9 cellular contexts compared by ENCODE assay signal in genomic region chr13:60230593-60230992, GRCh38.
DNase-seq lines count a peak whose midpoint lies in the region; ATAC-seq, FAIRE-seq and TF ChIP-seq lines count a peak whose summit lies in the region.
"Had no signal": no experiment of that assay in that cellular context is flagged by ENCODE, and none has a peak within 500 bp of the region (broad histone marks: within the 10 kb centered on the region; RNA-seq: fewer than 3 reads in every experiment).

No MANE protein-coding gene starts in this region.

- H3K4me2 ChIP-seq in astrocyte (ENCODE audit: low read length), result peak overlapping the region; percentile 9
- peak overlapping the region; percentile 79 for H3K4me2 ChIP-seq in smooth muscle cell

- no peaks in the 10 kb centered on the region for H3K9me3 Mint-ChIP-seq in activated naive CD8-positive, alpha-beta T cell treated with anti-CD3 and anti-CD28 coated beads, Interleukin-2, amount 50 U/mL, for 24 hours
- H3K9me3 Mint-ChIP-seq in activated naive CD8-positive, alpha-beta T cell treated with anti-CD3 and anti-CD28 coated beads for 36 hours, result no peaks in the 10 kb centered on the region
- H3K9me3 Mint-ChIP-seq in astrocyte (ENCODE audit: unreplicated experiment), result no peaks in the 10 kb centered on the region
- H3K9me3 Mint-ChIP-seq in CD8-positive, alpha-beta memory T cell, result no peaks in the 10 kb centered on the region

- H2AFZ ChIP-seq in astrocyte (ENCODE audit: low read depth, low read length) (no peak overlapping the region), smooth muscle cell (ENCODE audit: low read depth) (peak overlapping the region; percentile 52)

- H3K36me3 ChIP-seq in astrocyte (ENCODE audit: insufficient read depth, low read length), result no peaks in the 10 kb centered on the region
- H3K36me3 ChIP-seq in smooth muscle cell (ENCODE audit: low read depth), result no peaks in the 10 kb centered on the region
- no peaks in the 10 kb centered on the region for H3K36me3 ChIP-seq in uterus
- H3K36me3 ChIP-seq in CD8-positive, alpha-beta memory T cell (ENCODE audit: insufficient read depth, low read length), result no peaks in the 10 kb centered on the region
- H3K36me3 ChIP-seq: esophagus muscularis mucosa had no signal

- H3K4me3 Mint-ChIP-seq in activated naive CD8-positive, alpha-beta T cell treated with anti-CD3 and anti-CD28 coated beads, Interleukin-2, amount 50 U/mL, for 24 hours, result no peak overlapping the region
- H3K4me3 Mint-ChIP-seq in activated naive CD8-positive, alpha-beta T cell treated with anti-CD3 and anti-CD28 coated beads for 36 hours, result no peak overlapping the region
- H3K4me3 Mint-ChIP-seq in astrocyte (ENCODE audit: unreplicated experiment), result no peak overlapping the region
- H3K4me3 Mint-ChIP-seq in CD8-positive, alpha-beta memory T cell, result no peak overlapping the region

- H3K9ac ChIP-seq in astrocyte (ENCODE audit: low read length) (no peak overlapping the region), smooth muscle cell (ENCODE audit: low read depth) (peak overlapping the region; percentile 46)

- WGBS in smooth muscle cell (ENCODE audit: low lambda C conversion rate), result 5% methylated on average over 3 of the region's 3 CpGs

- peak; percentile 31 for ATAC-seq in activated naive CD8-positive, alpha-beta T cell treated with anti-CD3 and anti-CD28 coated beads, Interleukin-2, amount 50 U/mL, for 24 hours
- ATAC-seq in HG03066 (IDR thresholded peaks at IDR 0.05; ENCODE audit: low read depth, unreplicated experiment), result peak; percentile 64

- H4K20me1 ChIP-seq in astrocyte (ENCODE audit: insufficient read depth, low read length) (no peaks in the 10 kb centered on the region), smooth muscle cell (ENCODE audit: low read depth) (no peaks in the 10 kb centered on the region)

- H3K9me3 ChIP-seq in astrocyte (ENCODE audit: insufficient read depth, low read depth, low read length) (no peaks in the 10 kb centered on the region), smooth muscle cell (replicated peaks; ENCODE audit: low read depth) (no peaks in the 10 kb centered on the region), uterus (no peaks in the 10 kb centered on the region)
- no peaks in the 10 kb centered on the region for H3K9me3 ChIP-seq in CD8-positive, alpha-beta memory T cell (ENCODE audit: low read length)
- H3K9me3 ChIP-seq: esophagus muscularis mucosa had no signal

- H3K4me3 ChIP-seq in astrocyte (ENCODE audit: insufficient read depth, low read depth, low read length) (no peak overlapping the region), smooth muscle cell (peak overlapping the region; percentile 16), uterus (no peak overlapping the region)
- no peak overlapping the region for H3K4me3 ChIP-seq in CD8-positive, alpha-beta memory T cell (ENCODE audit: low read length)
- H3K4me3 ChIP-seq: esophagus muscularis mucosa had no signal

- intact Hi-C loops in uterus (cut with DNase I; ENCODE audit: low total_unique reads), result no loop called here

- TF ChIP-seq CTCF in astrocyte (IDR thresholded peaks at IDR 0.05; ENCODE audit: insufficient read depth, low read depth, low read length), result no peak
- no peak for TF ChIP-seq CTCF in smooth muscle cell (IDR thresholded peaks at IDR 0.05; ENCODE audit: borderline replicate concordance, insufficient read depth, poor library complexity, severe bottlenecking)
- no peak for TF ChIP-seq CTCF in uterus (IDR thresholded peaks at IDR 0.05)

- DNase-seq in activated naive CD8-positive, alpha-beta T cell treated with anti-CD3 and anti-CD28 coated beads, Interleukin-2, amount 50 U/mL, for 24 hours, result no peak
- no peak for DNase-seq in activated naive CD8-positive, alpha-beta T cell treated with anti-CD3 and anti-CD28 coated beads for 36 hours
- DNase-seq in astrocyte (ENCODE audit: low read depth) (peak; percentile 80), smooth muscle cell (lab: John Stamatoyannopoulos, UW; ENCODE audit: unreplicated experiment) (no peak), uterus (no peak), globus pallidus (ENCODE audit: low spot score) (no peak)
- DNase-seq in CD8-positive, alpha-beta memory T cell, result no peak

- H3K27me3 Mint-ChIP-seq in activated naive CD8-positive, alpha-beta T cell treated with anti-CD3 and anti-CD28 coated beads, Interleukin-2, amount 50 U/mL, for 24 hours, result peaks cover 10% of the 10 kb centered on the region
- H3K27me3 Mint-ChIP-seq in activated naive CD8-positive, alpha-beta T cell treated with anti-CD3 and anti-CD28 coated beads for 36 hours, result peaks cover 26% of the 10 kb centered on the region
- H3K27me3 Mint-ChIP-seq in astrocyte (ENCODE audit: low read depth, unreplicated experiment), result no peaks in the 10 kb centered on the region
- H3K27me3 Mint-ChIP-seq in CD8-positive, alpha-beta memory T cell, result peaks cover 11 to 40% of the 10 kb centered on the region in 2 donors

- no peaks in the 10 kb centered on the region for H3K79me2 ChIP-seq in astrocyte (ENCODE audit: insufficient read depth, low read length)
- no peaks in the 10 kb centered on the region for H3K79me2 ChIP-seq in smooth muscle cell (ENCODE audit: low read depth)

- CTCF ChIA-PET in CD8-positive, alpha-beta memory T cell (lab: Charles Lee), result no interaction called here

- no peaks in the 10 kb centered on the region for H3K36me3 Mint-ChIP-seq in activated naive CD8-positive, alpha-beta T cell treated with anti-CD3 and anti-CD28 coated beads, Interleukin-2, amount 50 U/mL, for 24 hours (ENCODE audit: low read depth)
- H3K36me3 Mint-ChIP-seq in activated naive CD8-positive, alpha-beta T cell treated with anti-CD3 and anti-CD28 coated beads for 36 hours, result no peaks in the 10 kb centered on the region
- H3K36me3 Mint-ChIP-seq in astrocyte (ENCODE audit: low read depth, unreplicated experiment), result no peaks in the 10 kb centered on the region
- no peaks in the 10 kb centered on the region for H3K36me3 Mint-ChIP-seq in CD8-positive, alpha-beta memory T cell

- H3K27me3 ChIP-seq in astrocyte (ENCODE audit: insufficient read depth, low read length) (no peaks in the 10 kb centered on the region), smooth muscle cell (ENCODE audit: low read depth) (no peaks in the 10 kb centered on the region), uterus (no peaks in the 10 kb centered on the region)
- H3K27me3 ChIP-seq in CD8-positive, alpha-beta memory T cell (ENCODE audit: insufficient read depth, low read length, poor library complexity, severe bottlenecking), result no peaks in the 10 kb centered on the region

- H3K27ac ChIP-seq in astrocyte (ENCODE audit: low read depth, low read length), result peak overlapping the region; percentile 14
- H3K27ac ChIP-seq in smooth muscle cell (ENCODE audit: low read depth), result peak overlapping the region; percentile 66
- no peak overlapping the region for H3K27ac ChIP-seq in uterus
- H3K27ac ChIP-seq in CD8-positive, alpha-beta memory T cell (ENCODE audit: low read depth, low read length), result no peak overlapping the region
- H3K27ac ChIP-seq: esophagus muscularis mucosa had no signal

- H3F3A ChIP-seq in smooth muscle cell (ENCODE audit: low read depth), result peaks cover 6% of the 10 kb centered on the region

- FAIRE-seq in astrocyte (lab: Jason Lieb, UNC), result no peak

- POLR2A ChIA-PET in CD8-positive, alpha-beta memory T cell (lab: Charles Lee), result no interaction called here

- H3K4me1 ChIP-seq in astrocyte (ENCODE audit: insufficient read depth, low read length) (no peaks in the 10 kb centered on the region), smooth muscle cell (ENCODE audit: low read depth) (no peaks in the 10 kb centered on the region), uterus (no peaks in the 10 kb centered on the region)
- no peaks in the 10 kb centered on the region for H3K4me1 ChIP-seq in CD8-positive, alpha-beta memory T cell (ENCODE audit: insufficient read depth, low read length)

- H3K27ac Mint-ChIP-seq in activated naive CD8-positive, alpha-beta T cell treated with anti-CD3 and anti-CD28 coated beads, Interleukin-2, amount 50 U/mL, for 24 hours, result no peak overlapping the region
- no peak overlapping the region for H3K27ac Mint-ChIP-seq in activated naive CD8-positive, alpha-beta T cell treated with anti-CD3 and anti-CD28 coated beads for 36 hours
- H3K27ac Mint-ChIP-seq in astrocyte (ENCODE audit: unreplicated experiment), result peak overlapping the region; percentile 85
- no peak overlapping the region for H3K27ac Mint-ChIP-seq in CD8-positive, alpha-beta memory T cell

- H3K4me1 Mint-ChIP-seq in activated naive CD8-positive, alpha-beta T cell treated with anti-CD3 and anti-CD28 coated beads, Interleukin-2, amount 50 U/mL, for 24 hours, result no peaks in the 10 kb centered on the region
- H3K4me1 Mint-ChIP-seq in activated naive CD8-positive, alpha-beta T cell treated with anti-CD3 and anti-CD28 coated beads for 36 hours, result peaks cover 3% of the 10 kb centered on the region
- peaks cover 20% of the 10 kb centered on the region for H3K4me1 Mint-ChIP-seq in astrocyte (ENCODE audit: low read depth, unreplicated experiment)
- no peaks in the 10 kb centered on the region for H3K4me1 Mint-ChIP-seq in CD8-positive, alpha-beta memory T cell

- TF ChIP-seq POLR2A in uterus (IDR thresholded peaks at IDR 0.05), result no peak

Comparison
In these comparisons a context has a peak if more than half of its experiments do, and no peak if none do; other contexts are left out.
1. H3K27ac ChIP-seq: peak in astrocyte (single experiment) and smooth muscle cell (single experiment); none in uterus (0 of 2) and CD8-positive, alpha-beta memory T cell (single experiment).